Comparison of ENCODE assay signal across 1 cellular context in genomic region chr18:11676386-11676785, GRCh38.
TF ChIP-seq lines count a peak whose summit lies in the region.

No MANE protein-coding gene starts in this region.

TF ChIP-seq in A549, 52 proteins besides CTCF, POLR2A, EP300 and RAD21 (continued from another document):
- TF ChIP-seq HMGXB4 (CRISPR knock-in tag; IDR thresholded peaks at IDR 0.05; ENCODE audit: borderline replicate concordance), result no peak
